Comparison of ENCODE assay signal across 8 cellular contexts in genomic region chrX:76253432-76253831, GRCh38.
DNase-seq lines count a peak whose midpoint lies in the region; ATAC-seq and TF ChIP-seq lines count a peak whose summit lies in the region.

No MANE protein-coding gene starts in this region.

- CTCF ChIA-PET in mammary epithelial cell (lab: Charles Lee; ENCODE audit: low non-redundant PET): no interaction called here

- peak; percentile 55 for DNase-seq in ELF-1 (ENCODE audit: low read depth, low spot score)
- peak; percentile 32 for DNase-seq in SK-N-DZ (ENCODE audit: low spot score)
- DNase-seq in mammary epithelial cell: peak; percentile 32
- no peak for DNase-seq in left lung
- DNase-seq in stimulated activated naive CD4-positive, alpha-beta T cell (lab: John Stamatoyannopoulos, UW): peak in 5 of 6 experiments; percentile 16 to 47 (median 33)
- no peak for DNase-seq in DMS79 (lab: John Stamatoyannopoulos, UW)

- BruUV-seq in mammary epithelial cell (replicated peaks; lab: Mats Ljungman, UMichigan): no TSS peak

- no peak overlapping the region for H3K9ac ChIP-seq in mammary epithelial cell (ENCODE audit: insufficient read depth, low read length)

- in situ Hi-C loops in mammary epithelial cell (cut with MboI; ENCODE audit: low sequenced_read_pairs in 2 of 2): no loop called here

- H3K79me2 ChIP-seq in mammary epithelial cell (ENCODE audit: insufficient read depth, low read length): no peaks in the 10 kb centered on the region

- dilution Hi-C loops in mammary epithelial cell (cut with HindIII; ENCODE audit: low sequenced_read_pairs): no loop called here

- H3K4me2 ChIP-seq in mammary epithelial cell (ENCODE audit: insufficient read depth, low read depth, low read length): no peak overlapping the region

- WGBS in mammary epithelial cell (ENCODE audit: low coverage, missing lambda C conversion rate): 3% methylated on average over 3 of the region's 3 CpGs

- H3K4me1 ChIP-seq in mammary epithelial cell (ENCODE audit: insufficient read depth, low read length): no peaks in the 10 kb centered on the region
- no peaks in the 10 kb centered on the region for H3K4me1 ChIP-seq in left lung

- H3K9me3 ChIP-seq in mammary epithelial cell (replicated peaks; ENCODE audit: insufficient read depth, low read length) (no peaks in the 10 kb centered on the region), left lung (no peaks in the 10 kb centered on the region)

- H2AFZ ChIP-seq in mammary epithelial cell (ENCODE audit: low read depth, low read length): no peak overlapping the region

- TF ChIP-seq CTCF in mammary epithelial cell (conservative IDR thresholded peaks at IDR 0.05 in 1 of 2, IDR thresholded peaks at IDR 0.05 in 1 of 2; ENCODE audit: extremely low read depth in 1 of 2, insufficient read depth in 1 of 2, low read depth in 1 of 2, low read length in 2 of 2) (peak; percentile 18 to 50), left lung (IDR thresholded peaks at IDR 0.05) (peak; percentile 25 to 49)

- H3K27me3 ChIP-seq in mammary epithelial cell (ENCODE audit: insufficient read depth, low read length): no peaks in the 10 kb centered on the region
- H3K27me3 ChIP-seq in left lung: no peaks in the 10 kb centered on the region

- intact Hi-C loops in mammary epithelial cell (cut with micrococcal nuclease): loop anchor here (2.0 to 5.0 kb wide), 2 partner anchors 81 to 106 kb away; partner anchors contain the start of gene PBDC1
- intact Hi-C loops in left lung (cut with DNase I): no loop called here

- H3K36me3 ChIP-seq in mammary epithelial cell (ENCODE audit: insufficient read depth, low read length) (no peaks in the 10 kb centered on the region), left lung (no peaks in the 10 kb centered on the region)

- H4K20me1 ChIP-seq in mammary epithelial cell (ENCODE audit: insufficient read depth, low read length): no peaks in the 10 kb centered on the region

- no peak overlapping the region for H3K4me3 ChIP-seq in mammary epithelial cell (replicated peaks in 1 of 3; ENCODE audit: insufficient read depth in 1 of 3, low read depth in 2 of 3, low read length in 3 of 3)
- no peak overlapping the region for H3K4me3 ChIP-seq in left lung

- ATAC-seq in GM19351 (IDR thresholded peaks at IDR 0.05; ENCODE audit: unreplicated experiment) (peak; percentile 99), HG03442 (IDR thresholded peaks at IDR 0.05; ENCODE audit: unreplicated experiment) (peak; percentile 85), left lung (peak; percentile 82)

- no peak overlapping the region for H3K27ac ChIP-seq in mammary epithelial cell (ENCODE audit: insufficient read depth, low read depth, low read length)
- H3K27ac ChIP-seq in left lung: no peak overlapping the region

Comparison
In these comparisons a context has a peak if more than half of its experiments do, and no peak if none do; other contexts are left out.
1. DNase-seq: peak in ELF-1 (single experiment), SK-N-DZ (single experiment), mammary epithelial cell (single experiment) and stimulated activated naive CD4-positive, alpha-beta T cell (5 of 6); none in left lung (0 of 2) and DMS79 (single experiment).
2. Peak in every context shown above with its lines, with median percentiles within 50 percentile points of each other: ATAC-seq.